Comparison of ENCODE assay signal across 16 cellular contexts in genomic region chr4:36043901-36044300, GRCh38.
"Had no signal": no experiment of that assay in that cellular context is flagged by ENCODE, and none has a peak within 500 bp of the region (broad histone marks: within the 10 kb centered on the region; RNA-seq: fewer than 3 reads in every experiment).

No MANE protein-coding gene starts in this region.

- ATAC-seq: esophagus mucosa, gastrocnemius medialis, heart right ventricle, natural killer cell had no signal

- H3K36me3 ChIP-seq: gastrocnemius medialis, heart right ventricle, right atrium auricular region had no signal

- H3K27me3 ChIP-seq: dorsolateral prefrontal cortex, gastrocnemius medialis, heart right ventricle, right atrium auricular region had no signal

- H3K4me3 ChIP-seq: dorsolateral prefrontal cortex, gastrocnemius medialis, heart right ventricle, right atrium auricular region had no signal

- FAIRE-seq: islet of Langerhans, small intestine had no signal

- DNase-seq: cortex of kidney; dorsolateral prefrontal cortex; effector CD8-positive, alpha-beta T cell; gastrocnemius medialis; heart right ventricle; hypothalamus; kidney glomerular epithelial cell; natural killer cell; posterior cingulate gyrus; small intestine; stimulated activated CD4-positive, alpha-beta T cell treated with anti-CD3 and anti-CD28 coated beads, Interleukin-12 subunit alpha, Interleukin-12 subunit beta, amount 100 ng/mL, for 4 hours; stimulated activated naive CD4-positive, alpha-beta T cell treated with Interleukin-2 at 50 U/mL for 16 hours; trophoblast cell had no signal
